Comparison of ENCODE assay signal across 9 cellular contexts in genomic region chr19:40803857-40804782, GRCh38. TPM values are rescaled to one million over a fixed set of nuclear protein-coding genes. Genes with fewer than 3 reads are reported as not detected.
DNase-seq lines count a peak whose midpoint lies in the region; ATAC-seq and TF ChIP-seq lines count a peak whose summit lies in the region.
"Had no signal": no experiment of that assay in that cellular context is flagged by ENCODE, and none has a peak within 500 bp of the region (broad histone marks: within the 10 kb centered on the region; RNA-seq: fewer than 3 reads in every experiment).

No MANE protein-coding gene starts in this region.

- peak in 3 of 5 experiments; percentile 61 to 82 (median 78) for DNase-seq in T-helper 2 cell
- DNase-seq in neural progenitor cell (ENCODE audit: low spot score): no peak
- no peak for DNase-seq in LoVo (ENCODE audit: low spot score)
- DNase-seq in superior temporal gyrus (ENCODE audit: extremely low spot score): no peak

- H3K36me3 Mint-ChIP-seq in neural progenitor cell: peaks cover 18% of the 10 kb centered on the region

- H3K4me1 ChIP-seq in duodenal mucosa (ENCODE audit: control insufficient read depth in 1 of 2, insufficient read depth in 2 of 2, low read length in 2 of 2) (peaks cover 71 to 72% of the 10 kb centered on the region in 2 donors), neural progenitor cell (peaks cover 34% of the 10 kb centered on the region)

- peaks cover 5% of the 10 kb centered on the region for H3K27me3 Mint-ChIP-seq in neural progenitor cell (ENCODE audit: insufficient read depth, low read depth)

- H3K4me1 Mint-ChIP-seq in neural progenitor cell: peaks cover 68% of the 10 kb centered on the region

- peak overlapping the region; percentile 27 for H3K4me2 ChIP-seq in neural progenitor cell

- ATAC-seq in GM21447 (IDR thresholded peaks at IDR 0.05; ENCODE audit: unreplicated experiment) (peak; percentile 31), HG02759 (IDR thresholded peaks at IDR 0.05; ENCODE audit: unreplicated experiment) (no peak), HG03521 (IDR thresholded peaks at IDR 0.05; ENCODE audit: unreplicated experiment) (no peak)

- peaks cover 96% of the 10 kb centered on the region for H4K20me1 ChIP-seq in neural progenitor cell (ENCODE audit: low read depth)

- peak overlapping the region; percentile 96 for H3K27ac Mint-ChIP-seq in neural progenitor cell

- H3F3A ChIP-seq in neural progenitor cell (ENCODE audit: low read depth): peaks cover 20% of the 10 kb centered on the region

- H3K4me3 ChIP-seq in duodenal mucosa (ENCODE audit: low read depth in 1 of 2, low read length in 2 of 2): peak overlapping the region; percentile 29 to 43
- no peak overlapping the region for H3K4me3 ChIP-seq in neural progenitor cell

- H3K27ac ChIP-seq in duodenal mucosa (ENCODE audit: low read depth, low read length) (peak overlapping the region; percentile 64), neural progenitor cell (peak overlapping the region; percentile 13)

- H3K9me3 ChIP-seq in duodenal mucosa (ENCODE audit: control insufficient read depth in 1 of 2, low read length in 2 of 2): no peaks in the 10 kb centered on the region
- H3K9me3 ChIP-seq in neural progenitor cell (ENCODE audit: low read depth): no peaks in the 10 kb centered on the region

- no peak for TF ChIP-seq CTCF in neural progenitor cell (IDR thresholded peaks at IDR 0.05)

- no peaks in the 10 kb centered on the region for H3K27me3 ChIP-seq in duodenal mucosa (ENCODE audit: control insufficient read depth in 1 of 2, insufficient read depth in 2 of 2, low read length in 2 of 2)
- H3K27me3 ChIP-seq in neural progenitor cell: no peaks in the 10 kb centered on the region

- H2AFZ ChIP-seq in neural progenitor cell (replicated peaks): no peak overlapping the region

- peaks cover 87% of the 10 kb centered on the region for H3K79me2 ChIP-seq in neural progenitor cell (ENCODE audit: low read depth)

- H3K4me3 Mint-ChIP-seq in neural progenitor cell: peak overlapping the region; percentile 74

- peaks cover 13 to 42% of the 10 kb centered on the region in 2 donors for H3K36me3 ChIP-seq in duodenal mucosa (ENCODE audit: control insufficient read depth in 1 of 2, insufficient read depth in 2 of 2, low read length in 2 of 2)
- H3K36me3 ChIP-seq in neural progenitor cell: no peaks in the 10 kb centered on the region

- H3K9me3 Mint-ChIP-seq in neural progenitor cell: no peaks in the 10 kb centered on the region

- peak overlapping the region; percentile 20 to 62 for H3K9ac ChIP-seq in duodenal mucosa (ENCODE audit: low read depth in 1 of 2, low read length in 2 of 2)
- H3K9ac ChIP-seq in neural progenitor cell: no peak overlapping the region

RNA-seq across cellular contexts. Expression of gene EGLN2, which starts 5.1 kb away (rescaled TPM):
- total RNA-seq in neural progenitor cell (ENCODE audit: low replicate concordance): 27.0 and 97.3 TPM in 2 replicates

RNA-seq across cellular contexts. Expression of gene RAB4B, which starts 26.1 kb away (rescaled TPM):
- 12.9 and 27.0 TPM in 2 replicates for total RNA-seq in neural progenitor cell (ENCODE audit: low replicate concordance)

RNA-seq across cellular contexts. Expression of gene MIA, which starts 28.8 kb away (rescaled TPM):
- total RNA-seq in neural progenitor cell (ENCODE audit: low replicate concordance): not detected in 2 replicates
- total RNA-seq: LHCN-M2 had no signal

RNA-seq across cellular contexts. Expression of gene CYP2A6, which starts 46.1 kb away (rescaled TPM):
- total RNA-seq in neural progenitor cell (ENCODE audit: low replicate concordance): not detected in 2 replicates
- total RNA-seq: LHCN-M2 had no signal

RNA-seq across cellular contexts. Expression of gene SNRPA, which starts 53.1 kb away (rescaled TPM):
- 112 and 179 TPM in 2 replicates for total RNA-seq in neural progenitor cell (ENCODE audit: low replicate concordance)

Comparison
In these comparisons a context has a peak if more than half of its experiments do, and no peak if none do; other contexts are left out.
1. DNase-seq: peak in T-helper 2 cell (3 of 5); none in neural progenitor cell (single experiment), LoVo (single experiment) and superior temporal gyrus (single experiment).